ENCODE assay signal across 1 cellular context in genomic region chr19:48218964-48219363, GRCh38.
A peak's percentile ranks its signal among the peaks of the same experiment; 100 is the strongest.
TF ChIP-seq lines count a peak whose summit lies in the region.

No MANE protein-coding gene starts in this region.

TF ChIP-seq in endothelial cell of umbilical vein, 7 proteins besides CTCF, POLR2A, EP300 and RAD21 (continued from another document):
- peak; percentile 30 for TF ChIP-seq POLR2AphosphoS5 (IDR thresholded peaks at IDR 0.05; ENCODE audit: insufficient read depth, low read depth, low read length)
- TF ChIP-seq MAX (IDR thresholded peaks at IDR 0.05; ENCODE audit: insufficient read depth, insufficient read length) = no peak
- TF ChIP-seq FOS (IDR thresholded peaks at IDR 0.05; ENCODE audit: borderline replicate concordance, insufficient read depth, low read length) = peak; percentile 64
